Comparison of ENCODE assay signal across 9 cellular contexts in the genomic region with DNA sequence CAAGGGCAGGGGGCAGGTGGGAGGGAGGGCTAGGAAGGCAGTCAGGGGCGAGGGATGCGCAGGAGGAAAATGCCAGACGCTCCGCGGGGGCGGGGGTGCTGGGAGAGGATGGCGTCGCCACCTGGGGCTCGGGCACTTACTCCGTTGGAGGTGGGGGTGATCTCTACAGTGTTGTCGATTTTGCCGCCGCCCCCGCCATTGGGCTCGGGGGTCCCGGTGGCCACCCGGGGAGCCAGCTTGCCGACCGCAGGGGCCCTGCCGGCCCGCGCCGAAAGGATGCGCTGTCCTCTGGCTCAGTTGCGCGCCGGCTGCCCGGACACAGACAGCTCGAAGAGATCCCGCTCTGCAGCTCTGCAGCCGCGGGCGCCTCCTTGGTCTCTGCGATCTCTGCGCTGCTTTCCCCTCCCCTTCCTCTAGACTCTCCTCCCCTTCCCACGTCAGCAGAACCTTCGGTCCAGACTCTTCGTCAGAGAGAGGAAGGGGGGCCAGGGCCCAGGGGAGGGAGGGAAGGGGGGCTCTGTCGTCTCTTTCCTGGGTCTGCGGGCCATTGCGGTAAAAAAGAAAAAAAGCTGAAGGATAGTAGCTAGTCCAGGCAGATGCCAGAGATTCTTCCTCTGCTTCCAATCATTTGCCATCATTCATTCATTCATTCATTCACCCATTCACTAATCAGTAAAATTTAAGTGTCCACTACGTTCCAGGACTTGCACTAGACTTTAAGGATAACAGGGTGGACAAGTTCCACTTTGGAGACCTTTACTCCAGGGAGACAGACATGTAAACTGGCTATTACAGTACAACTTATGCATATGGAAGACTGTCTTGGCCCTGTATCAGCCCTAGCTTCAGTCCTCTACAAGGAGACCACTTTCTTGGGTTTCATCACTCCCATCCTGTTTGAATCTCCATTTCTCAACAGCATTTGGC. TPM values are rescaled to one million over a fixed set of nuclear protein-coding genes. Genes with fewer than 3 reads are reported as not detected.
A peak's percentile ranks its signal among the peaks of the same experiment; 100 is the strongest.
DNase-seq lines count a peak whose midpoint lies in the region; FAIRE-seq and TF ChIP-seq lines count a peak whose summit lies in the region.
"Had no signal": no experiment of that assay in that cellular context is flagged by ENCODE, and none has a peak within 500 bp of the region (broad histone marks: within the 10 kb centered on the region; RNA-seq: fewer than 3 reads in every experiment).

A gene (minus strand): TSS at position 382 of the 927 bp plus-strand sequence.

- no peaks in the 10 kb centered on the region for H3K4me1 ChIP-seq in small intestine (ENCODE audit: control insufficient read depth in 2 of 2, insufficient read depth in 1 of 2, low read depth in 1 of 2, low read length in 1 of 2)

- H3K4me1 Mint-ChIP-seq in chondrocyte (ENCODE audit: low read depth) = peaks cover 11% of the 10 kb centered on the region

- H3K9me3 Mint-ChIP-seq in chondrocyte (ENCODE audit: low read depth) = no peaks in the 10 kb centered on the region

- H3K4me3 ChIP-seq in small intestine (ENCODE audit: low read depth in 1 of 2, low read length in 2 of 2) = peak within 1 kb of the TSS; percentile 24 to 43

- TF ChIP-seq CTCF in chondrocyte (IDR thresholded peaks at IDR 0.05) = peak; percentile 67

- H3K36me3 ChIP-seq in small intestine (ENCODE audit: control insufficient read depth in 2 of 2, insufficient read depth in 2 of 2, low read length in 2 of 2) = no peaks in the 10 kb centered on the region

- DNase-seq in COLO829 (ENCODE audit: low spot score) (peak; percentile 47), NCI-H1436 treated with DMSO at 0.1 percent for 48 hours (lab: John Stamatoyannopoulos, UW) (peak; percentile 50), chondrocyte (ENCODE audit: low spot score) (no peak), islet precursor cell (peak; percentile 96), small intestine (peak; percentile 39), NCI-H187 (lab: John Stamatoyannopoulos, UW) (no peak), GM12891 (ENCODE audit: insufficient read length, low spot score) (no peak)
- DNase-seq in activated CD4-positive, CD25-positive, alpha-beta regulatory T cell treated with anti-CD3 and anti-CD28 coated beads, Interleukin-2, amount 50 U/mL, for 72 hours = peak; percentile 40

- no peak for TF ChIP-seq POLR2A in GM12891 (IDR thresholded peaks at IDR 0.05; ENCODE audit: low read depth, low read length)

- H3K27ac Mint-ChIP-seq in chondrocyte (ENCODE audit: unreplicated experiment) = peak within 1 kb of the TSS; percentile 42

- H3K9me3 ChIP-seq in small intestine (ENCODE audit: control insufficient read depth, low read depth) = no peaks in the 10 kb centered on the region

- no peak within 1 kb of the TSS for H3K27ac ChIP-seq in small intestine (ENCODE audit: low read depth in 1 of 2, low read length in 1 of 2)
- H3K27ac ChIP-seq: HL-60 had no signal

- H3K4me3 Mint-ChIP-seq in chondrocyte (ENCODE audit: unreplicated experiment) = peak within 1 kb of the TSS; percentile 73

- H3K27me3 Mint-ChIP-seq in chondrocyte (ENCODE audit: low read depth) = no peaks in the 10 kb centered on the region

- WGBS in small intestine, 3 donors = 1 to 2% (median 1%) methylated on average over 38 to 42 of the region's 42 CpGs

- H3K27me3 ChIP-seq in small intestine (ENCODE audit: control insufficient read depth in 2 of 2, insufficient read depth in 2 of 2, low read length in 2 of 2) = peaks cover 0 to 7% of the 10 kb centered on the region in 2 donors

- H3K36me3 Mint-ChIP-seq in chondrocyte (ENCODE audit: low read depth) = peaks cover 9% of the 10 kb centered on the region

- FAIRE-seq in small intestine (lab: Jason Lieb, UNC) (no peak), GM12891 (lab: Jason Lieb, UNC) (no peak)

TF ChIP-seq in GM12891, 5 proteins besides CTCF, POLR2A, EP300 and RAD21:
- TF ChIP-seq SPI1 (IDR thresholded peaks at IDR 0.05; ENCODE audit: low read depth, low read length) = no peak
- no peak for TF ChIP-seq POU2F2 (IDR thresholded peaks at IDR 0.05; ENCODE audit: low read depth, low read length)
- no peak for TF ChIP-seq TAF1 (IDR thresholded peaks at IDR 0.05; ENCODE audit: low read depth, low read length)
- no peak for TF ChIP-seq POLR2AphosphoS5 (IDR thresholded peaks at IDR 0.05; ENCODE audit: low read depth, low read length)

RNA-seq across cellular contexts. Expression of the gene that starts here (rescaled TPM):
- total RNA-seq in chondrocyte = 40.3 to 63.9 TPM (median 44.0 TPM) in 3 replicates
- polyA plus RNA-seq in small intestine = 10 to 100 TPM in 1 of 3 donors, 1 to 10 TPM in 1, under 1 TPM in 1; 0.67 to 12.7 (median 2.2) TPM
- polyA plus RNA-seq in GM12891 (2012; ENCODE audit: low read depth, missing spikeins) = 0.09 TPM

Comparison
In these comparisons a context has a peak if more than half of its experiments do, and no peak if none do; other contexts are left out.
1. DNase-seq: peak in COLO829 (single experiment), NCI-H1436 treated with DMSO at 0.1 percent for 48 hours (single experiment), activated CD4-positive, CD25-positive, alpha-beta regulatory T cell treated with anti-CD3 and anti-CD28 coated beads, Interleukin-2, amount 50 U/mL, for 72 hours (single experiment), islet precursor cell (single experiment) and small intestine (single experiment); none in chondrocyte (single experiment), NCI-H187 (0 of 2) and GM12891 (single experiment).